In genomic region chr6:29447670-29448069, GRCh38 we compare ENCODE assay signal across 13 cellular contexts. TPM values are rescaled to one million over a fixed set of nuclear protein-coding genes. Genes with fewer than 3 reads are reported as not detected.
A peak's percentile ranks its signal among the peaks of the same experiment; 100 is the strongest.
DNase-seq lines count a peak whose midpoint lies in the region; ATAC-seq, FAIRE-seq and TF ChIP-seq lines count a peak whose summit lies in the region.
"Had no signal": no experiment of that assay in that cellular context is flagged by ENCODE, and none has a peak within 500 bp of the region (broad histone marks: within the 10 kb centered on the region; RNA-seq: fewer than 3 reads in every experiment).

No MANE protein-coding gene starts in this region.

- CTCF ChIA-PET in activated naive CD4-positive, alpha-beta T cell treated with anti-CD3 and anti-CD28 coated beads for 36 hours (lab: Charles Lee): no interaction called here

- no peaks in the 10 kb centered on the region for H3K4me1 Mint-ChIP-seq in activated naive CD4-positive, alpha-beta T cell treated with anti-CD3 and anti-CD28 coated beads for 36 hours (ENCODE audit: low read depth)
- H3K4me1 Mint-ChIP-seq: CD4-positive, CD25-positive, alpha-beta regulatory T cell had no signal

- no peak overlapping the region for H3K27ac ChIP-seq in foreskin keratinocyte

- DNase-seq in NT2/D1 (ENCODE audit: low read depth, low spot score) (peak; percentile 55), foreskin keratinocyte (peak; percentile 66 to 85), urothelium cell line (ENCODE audit: low spot score) (peak; percentile 45), middle frontal gyrus (ENCODE audit: extremely low spot score, low spot score) (no peak)
- no peak for DNase-seq in activated naive CD4-positive, alpha-beta T cell treated with anti-CD3 and anti-CD28 coated beads for 36 hours
- DNase-seq: activated CD8-positive, alpha-beta T cell treated with anti-CD3 and anti-CD28 coated beads for 36 hours; aorta; CD4-positive, CD25-positive, alpha-beta regulatory T cell; effector CD4-positive, alpha-beta T cell; kidney; NCI-H1105 treated with DMSO at 0.1 percent for 48 hours; posterior cingulate gyrus had no signal

- no peak overlapping the region for H3K9ac ChIP-seq in NT2/D1 (ENCODE audit: insufficient read length, low read depth)

- H3K27me3 Mint-ChIP-seq in activated naive CD4-positive, alpha-beta T cell treated with anti-CD3 and anti-CD28 coated beads for 36 hours (ENCODE audit: low read depth): peaks cover 45% of the 10 kb centered on the region

- no peaks in the 10 kb centered on the region for H3K27me3 ChIP-seq in NT2/D1 (ENCODE audit: insufficient read depth, insufficient read length)
- no peaks in the 10 kb centered on the region for H3K27me3 ChIP-seq in foreskin keratinocyte

- H3K36me3 ChIP-seq in NT2/D1 (ENCODE audit: insufficient read depth, insufficient read length, low read length): no peaks in the 10 kb centered on the region

- H3K4me3 ChIP-seq in NT2/D1 (ENCODE audit: insufficient read length, low read depth): no peak overlapping the region

- no peaks in the 10 kb centered on the region for H3K9me3 Mint-ChIP-seq in activated naive CD4-positive, alpha-beta T cell treated with anti-CD3 and anti-CD28 coated beads for 36 hours

- H3K4me3 Mint-ChIP-seq in activated naive CD4-positive, alpha-beta T cell treated with anti-CD3 and anti-CD28 coated beads for 36 hours: no peak overlapping the region
- H3K4me3 Mint-ChIP-seq: activated CD8-positive, alpha-beta T cell treated with anti-CD3 and anti-CD28 coated beads for 36 hours; CD4-positive, CD25-positive, alpha-beta regulatory T cell had no signal

- H3K36me3 Mint-ChIP-seq in activated naive CD4-positive, alpha-beta T cell treated with anti-CD3 and anti-CD28 coated beads for 36 hours (ENCODE audit: low read depth): no peaks in the 10 kb centered on the region
- H3K36me3 Mint-ChIP-seq: CD4-positive, CD25-positive, alpha-beta regulatory T cell had no signal

- intact Hi-C loops in activated naive CD4-positive, alpha-beta T cell treated with anti-CD3 and anti-CD28 coated beads for 36 hours (cut with micrococcal nuclease): no loop called here

- no peaks in the 10 kb centered on the region for H3K4me1 ChIP-seq in NT2/D1 (ENCODE audit: insufficient read depth, insufficient read length)
- H3K4me1 ChIP-seq in foreskin keratinocyte: peaks cover 14% of the 10 kb centered on the region

- peak; percentile 46 for ATAC-seq in foreskin keratinocyte
- ATAC-seq: activated CD8-positive, alpha-beta T cell treated with anti-CD3 and anti-CD28 coated beads for 36 hours had no signal

- FAIRE-seq in urothelium cell line (lab: Jason Lieb, UNC): no peak
- FAIRE-seq: kidney had no signal

- peaks cover 10% of the 10 kb centered on the region; the same call in 1 of the 2 replicates for H3K9me3 ChIP-seq in NT2/D1 (ENCODE audit: insufficient read depth, low read length)

- TF ChIP-seq CTCF in foreskin keratinocyte (conservative IDR thresholded peaks at IDR 0.05): no peak

- no peak overlapping the region for H3K27ac Mint-ChIP-seq in activated naive CD4-positive, alpha-beta T cell treated with anti-CD3 and anti-CD28 coated beads for 36 hours
- H3K27ac Mint-ChIP-seq: activated CD8-positive, alpha-beta T cell treated with anti-CD3 and anti-CD28 coated beads for 36 hours; activated T-helper 2 cell treated with anti-CD3 and anti-CD28 coated beads, Interferon-gamma antibody, Interleukin-2, Interleukin-4, amounts not matched to agents 10 μg/mL and 5 μg/mL and 100 μg/mL, durations not matched to agents 14 hours and 24 hours and 36 hours; CD4-positive, CD25-positive, alpha-beta regulatory T cell had no signal

RNA-seq across cellular contexts. Expression of gene OR10C1, which starts 8.6 kb away (rescaled TPM):
- total RNA-seq in foreskin keratinocyte: not detected in 2 replicates
- not detected in 2 replicates for polyA plus RNA-seq in foreskin keratinocyte
- not detected for total RNA-seq in activated naive CD4-positive, alpha-beta T cell treated with anti-CD3 and anti-CD28 coated beads for 36 hours
- total RNA-seq: activated CD8-positive, alpha-beta T cell treated with anti-CD3 and anti-CD28 coated beads for 36 hours; activated T-helper 2 cell treated with anti-CD3 and anti-CD28 coated beads, Interferon-gamma antibody, Interleukin-2, Interleukin-4, amounts not matched to agents 10 μg/mL and 5 μg/mL and 100 μg/mL, durations not matched to agents 14 hours and 24 hours and 36 hours; aorta; CD4-positive, CD25-positive, alpha-beta regulatory T cell; kidney had no signal
- polyA plus RNA-seq: aorta; CD4-positive, CD25-positive, alpha-beta regulatory T cell had no signal

RNA-seq across cellular contexts. Expression of gene OR11A1, which starts 9.2 kb away (rescaled TPM):
- total RNA-seq in foreskin keratinocyte: not detected in 2 replicates
- polyA plus RNA-seq in foreskin keratinocyte: not detected in 2 replicates
- not detected for total RNA-seq in activated naive CD4-positive, alpha-beta T cell treated with anti-CD3 and anti-CD28 coated beads for 36 hours
- total RNA-seq: activated CD8-positive, alpha-beta T cell treated with anti-CD3 and anti-CD28 coated beads for 36 hours; activated T-helper 2 cell treated with anti-CD3 and anti-CD28 coated beads, Interferon-gamma antibody, Interleukin-2, Interleukin-4, amounts not matched to agents 10 μg/mL and 5 μg/mL and 100 μg/mL, durations not matched to agents 14 hours and 24 hours and 36 hours; aorta; CD4-positive, CD25-positive, alpha-beta regulatory T cell; kidney had no signal
- polyA plus RNA-seq: aorta; CD4-positive, CD25-positive, alpha-beta regulatory T cell had no signal

RNA-seq across cellular contexts. Expression of gene OR2H1, which starts 9.3 kb away (rescaled TPM):
- total RNA-seq in foreskin keratinocyte: not detected in 2 replicates
- polyA plus RNA-seq in foreskin keratinocyte: not detected in 2 replicates
- not detected for total RNA-seq in activated naive CD4-positive, alpha-beta T cell treated with anti-CD3 and anti-CD28 coated beads for 36 hours
- total RNA-seq: activated CD8-positive, alpha-beta T cell treated with anti-CD3 and anti-CD28 coated beads for 36 hours; activated T-helper 2 cell treated with anti-CD3 and anti-CD28 coated beads, Interferon-gamma antibody, Interleukin-2, Interleukin-4, amounts not matched to agents 10 μg/mL and 5 μg/mL and 100 μg/mL, durations not matched to agents 14 hours and 24 hours and 36 hours; aorta; CD4-positive, CD25-positive, alpha-beta regulatory T cell; kidney had no signal
- polyA plus RNA-seq: aorta; CD4-positive, CD25-positive, alpha-beta regulatory T cell had no signal

RNA-seq across cellular contexts. Expression of gene OR12D1, which starts 32.9 kb away (rescaled TPM):
- not detected in 2 replicates for total RNA-seq in foreskin keratinocyte
- polyA plus RNA-seq in foreskin keratinocyte: not detected in 2 replicates
- total RNA-seq in activated naive CD4-positive, alpha-beta T cell treated with anti-CD3 and anti-CD28 coated beads for 36 hours: not detected
- total RNA-seq: activated CD8-positive, alpha-beta T cell treated with anti-CD3 and anti-CD28 coated beads for 36 hours; activated T-helper 2 cell treated with anti-CD3 and anti-CD28 coated beads, Interferon-gamma antibody, Interleukin-2, Interleukin-4, amounts not matched to agents 10 μg/mL and 5 μg/mL and 100 μg/mL, durations not matched to agents 14 hours and 24 hours and 36 hours; aorta; CD4-positive, CD25-positive, alpha-beta regulatory T cell; kidney had no signal
- polyA plus RNA-seq: aorta; CD4-positive, CD25-positive, alpha-beta regulatory T cell had no signal

RNA-seq across cellular contexts. Expression of gene MAS1L, which starts 40.1 kb away (rescaled TPM):
- not detected in 2 replicates for total RNA-seq in foreskin keratinocyte
- polyA plus RNA-seq in foreskin keratinocyte: not detected in 2 replicates
- not detected for total RNA-seq in activated naive CD4-positive, alpha-beta T cell treated with anti-CD3 and anti-CD28 coated beads for 36 hours
- total RNA-seq: activated CD8-positive, alpha-beta T cell treated with anti-CD3 and anti-CD28 coated beads for 36 hours; activated T-helper 2 cell treated with anti-CD3 and anti-CD28 coated beads, Interferon-gamma antibody, Interleukin-2, Interleukin-4, amounts not matched to agents 10 μg/mL and 5 μg/mL and 100 μg/mL, durations not matched to agents 14 hours and 24 hours and 36 hours; CD4-positive, CD25-positive, alpha-beta regulatory T cell; kidney had no signal
- polyA plus RNA-seq: aorta; CD4-positive, CD25-positive, alpha-beta regulatory T cell had no signal

Comparison
In these comparisons a context has a peak if more than half of its experiments do, and no peak if none do; other contexts are left out.
1. DNase-seq: peak in NT2/D1 (single experiment), foreskin keratinocyte (2 of 2) and urothelium cell line (single experiment); none in middle frontal gyrus (single experiment) and activated naive CD4-positive, alpha-beta T cell treated with anti-CD3 and anti-CD28 coated beads for 36 hours (single experiment).